ENCODE assay signal across 36 cellular contexts in the genomic region with DNA sequence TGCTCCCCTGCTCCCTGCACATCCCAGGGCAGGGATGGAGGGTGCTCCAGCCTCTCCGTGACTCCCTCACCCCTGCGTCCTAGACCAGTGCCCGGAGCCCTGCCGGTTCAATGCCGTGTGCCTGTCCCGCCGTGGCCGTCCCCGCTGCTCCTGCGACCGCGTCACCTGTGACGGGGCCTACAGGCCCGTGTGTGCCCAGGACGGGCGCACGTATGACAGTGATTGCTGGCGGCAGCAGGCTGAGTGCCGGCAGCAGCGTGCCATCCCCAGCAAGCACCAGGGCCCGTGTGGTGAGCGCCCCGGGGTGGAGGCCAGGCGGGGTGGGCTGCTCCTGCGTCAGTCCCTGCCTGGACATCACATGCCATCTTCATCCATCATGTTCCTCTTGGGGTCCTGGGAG. TPM values are rescaled to one million over a fixed set of nuclear protein-coding genes. Genes with fewer than 3 reads are reported as not detected.
"Had no signal": no experiment of that assay in that cellular context is flagged by ENCODE, and none has a peak within 500 bp of the region (broad histone marks: within the 10 kb centered on the region; RNA-seq: fewer than 3 reads in every experiment).

No MANE protein-coding gene starts in this region.

- H3K9me3 ChIP-seq: SJSA1, SK-N-SH had no signal

- H3K27ac ChIP-seq: SJSA1, VCaP had no signal

- DNase-seq: activated B cell treated with CpG ODN at 0.5 μM for 24 hours; activated CD4-positive, alpha-beta T cell treated with anti-CD3 and anti-CD28 coated beads for 4 hours; activated CD4-positive, CD25-positive, alpha-beta regulatory T cell treated with anti-CD3 and anti-CD28 coated beads, Interleukin-2, amount 50 U/mL, for 72 hours; activated CD8-positive, alpha-beta T cell treated with anti-CD3 and anti-CD28 coated beads for 36 hours; activated gamma-delta T cell; activated naive CD4-positive, alpha-beta T cell treated with anti-CD3 and anti-CD28 coated beads for 36 hours; activated naive CD8-positive, alpha-beta T cell treated with anti-CD3 and anti-CD28 coated beads, Interleukin-2, amount 50 U/mL, for 24 hours; activated T-cell treated with anti-CD3 and anti-CD28 coated beads, Interleukin-2, amount 50 U/mL, for 1 hour; anterior cingulate cortex; caudate nucleus; cerebellar nuclear complex; Karpas-422; KBM-7; NCI-H1105; NCI-H1417 treated with DMSO at 0.1 percent for 48 hours; NCI-H1930; NCI-H2081 treated with DMSO at 0.1 percent for 48 hours; NCI-H226; NCI-H446 treated with DMSO at 0.1 percent for 48 hours; NCI-H524; NCI-H69; SHP77 treated with DMSO at 0.1 percent for 48 hours; SK-N-SH; T-cell; T-helper 2 cell; T-helper 9 cell had no signal

- H3K27me3 Mint-ChIP-seq: brain had no signal

- H3K9me3 Mint-ChIP-seq: activated B cell treated with CpG ODN at 0.5 μM for 24 hours; activated naive CD4-positive, alpha-beta T cell treated with anti-CD3 and anti-CD28 coated beads for 36 hours; activated naive CD8-positive, alpha-beta T cell treated with anti-CD3 and anti-CD28 coated beads, Interleukin-2, amount 50 U/mL, for 24 hours; activated T-helper 2 cell treated with anti-CD3 and anti-CD28 coated beads, Interferon-gamma antibody, Interleukin-2, Interleukin-4, amounts not matched to agents 10 μg/mL and 5 μg/mL and 100 μg/mL, durations not matched to agents 14 hours and 24 hours and 36 hours; brain; T-cell had no signal

- H3K36me3 Mint-ChIP-seq: T-cell had no signal

- H3K4me3 ChIP-seq: SJSA1 had no signal

- H3K4me3 Mint-ChIP-seq: activated B cell treated with CpG ODN at 0.5 μM for 24 hours; activated CD8-positive, alpha-beta T cell treated with anti-CD3 and anti-CD28 coated beads for 36 hours; activated naive CD4-positive, alpha-beta T cell treated with anti-CD3 and anti-CD28 coated beads for 36 hours; activated naive CD8-positive, alpha-beta T cell; activated naive CD8-positive, alpha-beta T cell treated with anti-CD3 and anti-CD28 coated beads, Interleukin-2, amount 50 U/mL, for 24 hours; brain had no signal

- H3K9ac ChIP-seq: SK-N-SH had no signal

- H3K4me2 ChIP-seq: SK-N-SH had no signal

- ATAC-seq: activated CD8-positive, alpha-beta T cell treated with anti-CD3 and anti-CD28 coated beads for 36 hours; activated naive CD8-positive, alpha-beta T cell treated with anti-CD3 and anti-CD28 coated beads, Interleukin-2, amount 50 U/mL, for 24 hours; Panc1 had no signal

- H3K27me3 ChIP-seq: SJSA1 had no signal

- H3K27ac Mint-ChIP-seq: activated B cell treated with CpG ODN at 0.5 μM for 24 hours; activated CD8-positive, alpha-beta T cell treated with anti-CD3 and anti-CD28 coated beads for 36 hours; activated naive CD4-positive, alpha-beta T cell treated with anti-CD3 and anti-CD28 coated beads for 36 hours; activated naive CD8-positive, alpha-beta T cell; activated naive CD8-positive, alpha-beta T cell treated with anti-CD3 and anti-CD28 coated beads, Interleukin-2, amount 50 U/mL, for 24 hours; activated T-helper 2 cell treated with anti-CD3 and anti-CD28 coated beads, Interferon-gamma antibody, Interleukin-2, Interleukin-4, amounts not matched to agents 10 μg/mL and 5 μg/mL and 100 μg/mL, durations not matched to agents 14 hours and 24 hours and 36 hours; brain; T-cell had no signal

RNA-seq across cellular contexts. Expression of gene RNF223, which starts 32.2 kb away (rescaled TPM):
- total RNA-seq: activated B cell treated with CpG ODN at 0.5 μM for 24 hours; activated CD8-positive, alpha-beta memory T cell treated with anti-CD3 and anti-CD28 coated beads for 36 hours; activated CD8-positive, alpha-beta T cell treated with anti-CD3 and anti-CD28 coated beads for 36 hours; activated naive CD4-positive, alpha-beta T cell treated with anti-CD3 and anti-CD28 coated beads for 36 hours; activated T-helper 2 cell treated with anti-CD3 and anti-CD28 coated beads, Interferon-gamma antibody, Interleukin-2, Interleukin-4, amounts not matched to agents 10 μg/mL and 5 μg/mL and 100 μg/mL, durations not matched to agents 14 hours and 24 hours and 36 hours; RPMI7951; SJSA1; T-cell had no signal
- polyA plus RNA-seq: SK-N-SH had no signal

RNA-seq across cellular contexts. Expression of gene PERM1, which starts 60.0 kb away (rescaled TPM):
- total RNA-seq: activated B cell treated with CpG ODN at 0.5 μM for 24 hours; activated CD8-positive, alpha-beta memory T cell treated with anti-CD3 and anti-CD28 coated beads for 36 hours; activated CD8-positive, alpha-beta T cell treated with anti-CD3 and anti-CD28 coated beads for 36 hours; activated naive CD4-positive, alpha-beta T cell treated with anti-CD3 and anti-CD28 coated beads for 36 hours; activated T-helper 2 cell treated with anti-CD3 and anti-CD28 coated beads, Interferon-gamma antibody, Interleukin-2, Interleukin-4, amounts not matched to agents 10 μg/mL and 5 μg/mL and 100 μg/mL, durations not matched to agents 14 hours and 24 hours and 36 hours; bronchial epithelial cell; MCF 10A; T-cell had no signal
